8 cellular contexts compared by ENCODE assay signal in the genomic region with DNA sequence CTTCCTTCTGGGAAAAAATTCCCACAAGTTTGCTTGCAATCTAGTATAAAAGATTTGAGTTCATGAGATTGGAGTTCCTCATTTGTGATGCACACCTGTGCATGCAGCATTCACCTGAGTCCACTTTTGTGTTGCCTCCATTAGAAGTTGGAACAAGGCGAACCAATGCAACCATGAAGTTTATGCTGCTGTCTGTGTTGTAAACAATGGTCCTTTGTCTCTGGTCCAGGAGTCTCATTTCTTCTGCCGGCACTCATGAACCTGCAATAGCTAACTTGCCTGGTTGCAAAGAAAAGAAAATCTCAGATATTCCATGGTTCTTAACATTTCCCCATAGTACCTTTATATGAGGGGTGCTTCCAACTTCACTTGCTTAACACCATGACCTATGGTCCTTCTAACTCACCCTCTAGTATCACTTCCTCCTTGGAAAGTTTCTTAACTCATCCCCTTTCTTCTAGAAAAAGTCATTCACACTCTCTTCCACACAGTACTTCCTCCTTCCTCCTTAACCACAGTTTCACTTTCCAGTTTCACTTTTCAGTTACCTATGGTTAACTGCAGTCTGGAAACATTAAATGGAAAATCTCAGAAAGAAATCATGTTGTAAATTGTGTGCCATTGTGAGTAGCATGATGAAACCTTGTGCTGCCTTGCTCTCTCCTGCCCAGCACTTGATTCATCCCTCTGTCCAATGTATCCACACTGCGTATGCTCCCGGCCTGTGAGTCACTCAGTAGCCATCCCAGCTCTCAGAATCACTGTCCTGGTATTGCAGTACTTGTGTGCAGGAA.
DNase-seq lines count a peak whose midpoint lies in the region; ATAC-seq, FAIRE-seq and TF ChIP-seq lines count a peak whose summit lies in the region.

No MANE protein-coding gene starts in this region.

- TF ChIP-seq POLR2A in right lobe of liver (IDR thresholded peaks at IDR 0.05), result no peak
- no peak for TF ChIP-seq POLR2A in HepG2 (IDR thresholded peaks at IDR 0.05; ENCODE audit: insufficient read depth in 1 of 2, low read depth in 2 of 2, low read length in 2 of 2)

- H3K9me3 ChIP-seq in right lobe of liver, result no peaks in the 10 kb centered on the region
- H3K9me3 ChIP-seq in HepG2 (ENCODE audit: low read length), result no peaks in the 10 kb centered on the region

- POLR2A ChIA-PET in HepG2 (lab: Yijun Ruan, JAX), result no interaction called here

- no peaks in the 10 kb centered on the region for H3K36me3 Mint-ChIP-seq in activated naive CD4-positive, alpha-beta T cell treated with anti-CD3 and anti-CD28 coated beads for 36 hours (ENCODE audit: low read depth)

- peak; percentile 54 to 84 (median 66) for ATAC-seq in right lobe of liver
- ATAC-seq in HepG2, result no peak
- ATAC-seq in HG02981 (IDR thresholded peaks at IDR 0.05; ENCODE audit: unreplicated experiment), result peak; percentile 90

- H3K4me3 Mint-ChIP-seq in activated naive CD4-positive, alpha-beta T cell treated with anti-CD3 and anti-CD28 coated beads for 36 hours, result no peak overlapping the region

- no peaks in the 10 kb centered on the region for H3K9me3 Mint-ChIP-seq in activated naive CD4-positive, alpha-beta T cell treated with anti-CD3 and anti-CD28 coated beads for 36 hours

- in situ Hi-C loops in HepG2 (cut with HindIII; ENCODE audit: extremely low pct_ligation_motif_present, low pct_unique_long_range_greater_than_20kb), result no loop called here

- H3K36me3 ChIP-seq in right lobe of liver (no peaks in the 10 kb centered on the region), HepG2 (replicated peaks in 1 of 2; ENCODE audit: control insufficient read depth in 1 of 2, insufficient read depth in 2 of 2, low read length in 2 of 2) (no peaks in the 10 kb centered on the region), rectal smooth muscle tissue (ENCODE audit: control insufficient read depth, insufficient read depth, low read length) (no peaks in the 10 kb centered on the region)

- H3K4me2 ChIP-seq in HepG2 (ENCODE audit: low read depth, low read length), result no peak overlapping the region

- H3K27ac ChIP-seq in right lobe of liver (no peak overlapping the region), HepG2 (ENCODE audit: extremely low read length, insufficient read depth, low read length) (no peak overlapping the region), epithelial cell of prostate (peak overlapping the region; percentile 91), rectal smooth muscle tissue (ENCODE audit: low read depth, low read length) (peak overlapping the region; percentile 26)

- TF ChIP-seq EP300 in HepG2 (IDR thresholded peaks at IDR 0.05; ENCODE audit: low read depth in 2 of 2, low read length in 2 of 2) (no peak), HepG2 (CRISPR knock-in tag; IDR thresholded peaks at IDR 0.05; ENCODE audit: borderline replicate concordance) (no peak)

- H2AFZ ChIP-seq in HepG2 (ENCODE audit: low read length), result no peak overlapping the region

- H3K4me3 ChIP-seq in right lobe of liver (no peak overlapping the region), HepG2 (replicated peaks in 1 of 3; ENCODE audit: insufficient read depth in 1 of 3, low read depth in 2 of 3, low read length in 3 of 3) (no peak overlapping the region), rectal smooth muscle tissue (ENCODE audit: low read length) (no peak overlapping the region)

- no peak overlapping the region for H3K9ac ChIP-seq in HepG2 (ENCODE audit: insufficient read depth, low read depth, low read length)
- H3K9ac ChIP-seq in rectal smooth muscle tissue (ENCODE audit: low read length), result no peak overlapping the region

- H3K4me1 ChIP-seq in right lobe of liver (no peaks in the 10 kb centered on the region), HepG2 (ENCODE audit: insufficient read depth, low read length) (no peaks in the 10 kb centered on the region), rectal smooth muscle tissue (ENCODE audit: control insufficient read depth, insufficient read depth, low read length) (no peaks in the 10 kb centered on the region)

- H4K20me1 ChIP-seq in HepG2 (ENCODE audit: insufficient read depth, low read length), result no peaks in the 10 kb centered on the region

- WGBS in right lobe of liver (ENCODE audit: insufficient coverage, low coverage, low lambda C conversion rate, missing lambda C conversion rate), result 82% methylated on average over 4 of the region's 4 CpGs
- 23% methylated on average over 4 of the region's 4 CpGs for WGBS in HepG2 (ENCODE audit: low lambda C conversion rate)

- intact Hi-C loops in right lobe of liver (cut with DNase I) (no loop called here), HepG2 (cut with micrococcal nuclease; ENCODE audit: unreplicated experiment) (no loop called here)
- intact Hi-C loops in activated naive CD4-positive, alpha-beta T cell treated with anti-CD3 and anti-CD28 coated beads for 36 hours (cut with micrococcal nuclease), result no loop called here

- no peak for DNase-seq in right lobe of liver
- DNase-seq in HepG2 (ENCODE audit: low spot score), result no peak
- peak; percentile 84 for DNase-seq in OCI-M1 (lab: John Stamatoyannopoulos, UW)
- peak; percentile 83 for DNase-seq in epithelial cell of prostate (ENCODE audit: low read depth, low spot score)
- DNase-seq in activated gamma-delta T cell (lab: John Stamatoyannopoulos, UW), result no peak
- no peak for DNase-seq in activated naive CD4-positive, alpha-beta T cell treated with anti-CD3 and anti-CD28 coated beads for 36 hours

- TF ChIP-seq RAD21 in HepG2 (CRISPR knock-in tag; IDR thresholded peaks at IDR 0.05), result no peak

- peaks cover 32% of the 10 kb centered on the region for H3K4me1 Mint-ChIP-seq in activated naive CD4-positive, alpha-beta T cell treated with anti-CD3 and anti-CD28 coated beads for 36 hours (ENCODE audit: low read depth)

- H3K27me3 Mint-ChIP-seq in activated naive CD4-positive, alpha-beta T cell treated with anti-CD3 and anti-CD28 coated beads for 36 hours (ENCODE audit: low read depth), result no peaks in the 10 kb centered on the region

- no peak for FAIRE-seq in HepG2 (lab: Jason Lieb, UNC)

- BruUV-seq in HepG2 (replicated peaks; lab: Mats Ljungman, UMichigan), result no TSS peak

- TF ChIP-seq CTCF in right lobe of liver (IDR thresholded peaks at IDR 0.05) (no peak), HepG2 (CRISPR knock-in tag; IDR thresholded peaks at IDR 0.05) (no peak)

- CTCF ChIA-PET in HepG2 (lab: Yijun Ruan, JAX; ENCODE audit: low intra/inter-chr PET ratio, low total read pairs), result no interaction called here
- CTCF ChIA-PET in activated naive CD4-positive, alpha-beta T cell treated with anti-CD3 and anti-CD28 coated beads for 36 hours (lab: Charles Lee), result no interaction called here

- H3K79me2 ChIP-seq in HepG2 (ENCODE audit: insufficient read depth, low read length), result no peaks in the 10 kb centered on the region

- H3K27me3 ChIP-seq in right lobe of liver (no peaks in the 10 kb centered on the region), HepG2 (ENCODE audit: control insufficient read depth in 1 of 2, insufficient read depth in 2 of 2, low read length in 2 of 2) (no peaks in the 10 kb centered on the region), rectal smooth muscle tissue (ENCODE audit: control insufficient read depth, insufficient read depth, low read length) (no peaks in the 10 kb centered on the region)

- no peak overlapping the region for H3K27ac Mint-ChIP-seq in activated naive CD4-positive, alpha-beta T cell treated with anti-CD3 and anti-CD28 coated beads for 36 hours

TF ChIP-seq in HepG2, 621 proteins besides CTCF, POLR2A, EP300 and RAD21 (continues in another document):
- TF ChIP-seq, protein P1, sequence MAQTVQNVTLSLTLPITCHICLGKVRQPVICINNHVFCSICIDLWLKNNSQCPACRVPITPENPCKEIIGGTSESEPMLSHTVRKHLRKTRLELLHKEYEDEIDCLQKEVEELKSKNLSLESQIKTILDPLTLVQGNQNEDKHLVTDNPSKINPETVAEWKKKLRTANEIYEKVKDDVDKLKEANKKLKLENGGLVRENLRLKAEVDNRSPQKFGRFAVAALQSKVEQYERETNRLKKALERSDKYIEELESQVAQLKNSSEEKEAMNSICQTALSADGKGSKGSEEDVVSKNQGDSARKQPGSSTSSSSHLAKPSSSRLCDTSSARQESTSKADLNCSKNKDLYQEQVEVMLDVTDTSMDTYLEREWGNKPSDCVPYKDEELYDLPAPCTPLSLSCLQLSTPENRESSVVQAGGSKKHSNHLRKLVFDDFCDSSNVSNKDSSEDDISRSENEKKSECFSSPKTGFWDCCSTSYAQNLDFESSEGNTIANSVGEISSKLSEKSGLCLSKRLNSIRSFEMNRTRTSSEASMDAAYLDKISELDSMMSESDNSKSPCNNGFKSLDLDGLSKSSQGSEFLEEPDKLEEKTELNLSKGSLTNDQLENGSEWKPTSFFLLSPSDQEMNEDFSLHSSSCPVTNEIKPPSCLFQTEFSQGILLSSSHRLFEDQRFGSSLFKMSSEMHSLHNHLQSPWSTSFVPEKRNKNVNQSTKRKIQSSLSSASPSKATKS (CRISPR knock-in tag; IDR thresholded peaks at IDR 0.05), result no peak
- TF ChIP-seq, protein P2, sequence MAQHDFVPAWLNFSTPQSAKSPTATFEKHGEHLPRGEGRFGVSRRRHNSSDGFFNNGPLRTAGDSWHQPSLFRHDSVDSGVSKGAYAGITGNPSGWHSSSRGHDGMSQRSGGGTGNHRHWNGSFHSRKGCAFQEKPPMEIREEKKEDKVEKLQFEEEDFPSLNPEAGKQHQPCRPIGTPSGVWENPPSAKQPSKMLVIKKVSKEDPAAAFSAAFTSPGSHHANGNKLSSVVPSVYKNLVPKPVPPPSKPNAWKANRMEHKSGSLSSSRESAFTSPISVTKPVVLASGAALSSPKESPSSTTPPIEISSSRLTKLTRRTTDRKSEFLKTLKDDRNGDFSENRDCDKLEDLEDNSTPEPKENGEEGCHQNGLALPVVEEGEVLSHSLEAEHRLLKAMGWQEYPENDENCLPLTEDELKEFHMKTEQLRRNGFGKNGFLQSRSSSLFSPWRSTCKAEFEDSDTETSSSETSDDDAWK (CRISPR knock-in tag; IDR thresholded peaks at IDR 0.05), result no peak
- TF ChIP-seq, protein P3, sequence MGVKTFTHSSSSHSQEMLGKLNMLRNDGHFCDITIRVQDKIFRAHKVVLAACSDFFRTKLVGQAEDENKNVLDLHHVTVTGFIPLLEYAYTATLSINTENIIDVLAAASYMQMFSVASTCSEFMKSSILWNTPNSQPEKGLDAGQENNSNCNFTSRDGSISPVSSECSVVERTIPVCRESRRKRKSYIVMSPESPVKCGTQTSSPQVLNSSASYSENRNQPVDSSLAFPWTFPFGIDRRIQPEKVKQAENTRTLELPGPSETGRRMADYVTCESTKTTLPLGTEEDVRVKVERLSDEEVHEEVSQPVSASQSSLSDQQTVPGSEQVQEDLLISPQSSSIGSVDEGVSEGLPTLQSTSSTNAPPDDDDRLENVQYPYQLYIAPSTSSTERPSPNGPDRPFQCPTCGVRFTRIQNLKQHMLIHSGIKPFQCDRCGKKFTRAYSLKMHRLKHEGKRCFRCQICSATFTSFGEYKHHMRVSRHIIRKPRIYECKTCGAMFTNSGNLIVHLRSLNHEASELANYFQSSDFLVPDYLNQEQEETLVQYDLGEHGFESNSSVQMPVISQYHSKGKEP (CRISPR knock-in tag; IDR thresholded peaks at IDR 0.05), result no peak

Comparison
In these comparisons a context has a peak if more than half of its experiments do, and no peak if none do; other contexts are left out.
1. DNase-seq: peak in OCI-M1 (single experiment) and epithelial cell of prostate (single experiment); none in right lobe of liver (0 of 3), HepG2 (single experiment), activated gamma-delta T cell (single experiment) and activated naive CD4-positive, alpha-beta T cell treated with anti-CD3 and anti-CD28 coated beads for 36 hours (single experiment).
2. H3K27ac ChIP-seq: peak in epithelial cell of prostate (single experiment) and rectal smooth muscle tissue (single experiment); none in right lobe of liver (0 of 3) and HepG2 (single experiment).